11 cellular contexts compared by ENCODE assay signal in the genomic region with DNA sequence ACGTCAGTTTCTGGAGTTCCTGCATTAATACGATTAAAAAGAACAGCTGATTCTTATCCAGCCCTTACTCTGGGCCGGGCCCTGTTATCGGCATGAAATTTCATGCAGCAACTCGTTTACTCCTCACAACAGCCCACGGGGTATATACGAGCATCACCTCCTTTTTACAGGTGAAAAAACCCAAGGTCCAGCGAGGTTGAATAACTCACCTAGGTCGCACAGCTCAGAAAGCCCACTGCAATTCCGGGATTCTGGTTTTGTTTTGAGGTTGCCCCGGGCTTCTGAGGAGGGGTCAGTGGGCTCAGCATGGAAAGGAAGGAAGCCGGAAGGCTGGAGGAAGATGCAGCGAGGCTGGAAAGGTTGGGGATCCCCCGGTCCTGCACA. TPM values are rescaled to one million over a fixed set of nuclear protein-coding genes. Genes with fewer than 3 reads are reported as not detected.
DNase-seq lines count a peak whose midpoint lies in the region; TF ChIP-seq lines count a peak whose summit lies in the region.
"Had no signal": no experiment of that assay in that cellular context is flagged by ENCODE, and none has a peak within 500 bp of the region (broad histone marks: within the 10 kb centered on the region; RNA-seq: fewer than 3 reads in every experiment).

No MANE protein-coding gene starts in this region.

- H3K9me3 ChIP-seq in iPS-18a (ENCODE audit: control insufficient read depth, low read depth, low read length) (no peaks in the 10 kb centered on the region), spleen (no peaks in the 10 kb centered on the region)

- in situ Hi-C loops in astrocyte of the cerebellum (cut with HindIII; ENCODE audit: low sequenced_read_pairs) = no loop called here

- H3K27me3 Mint-ChIP-seq in activated CD4-positive, alpha-beta T cell treated with anti-CD3 and anti-CD28 coated beads, Interleukin-2, amount 10 ng/mL, durations not matched to agents 7 days and 5 days = peaks cover 54% of the 10 kb centered on the region

- H3K27ac ChIP-seq in iPS-18a (ENCODE audit: low read length) (no peak overlapping the region), temporal lobe (ENCODE audit: low read depth, low read length) (peak overlapping the region; percentile 93), spleen (no peak overlapping the region)
- H3K27ac ChIP-seq: KMS-11 had no signal

- CTCF ChIA-PET in activated CD4-positive, alpha-beta T cell treated with anti-CD3 and anti-CD28 coated beads, Interleukin-2, amount 10 ng/mL, durations not matched to agents 7 days and 5 days (lab: Charles Lee) = no interaction called here

- H3K36me3 ChIP-seq in iPS-18a (ENCODE audit: control insufficient read depth, low read depth, low read length) (no peaks in the 10 kb centered on the region), spleen (no peaks in the 10 kb centered on the region)

- no peaks in the 10 kb centered on the region for H3K9me3 Mint-ChIP-seq in activated CD4-positive, alpha-beta T cell treated with anti-CD3 and anti-CD28 coated beads, Interleukin-2, amount 10 ng/mL, durations not matched to agents 7 days and 5 days

- 1 to 3% (median 2%) methylated on average over 14 of the region's 14 CpGs for WGBS in spleen, 5 donors

- H3K4me3 ChIP-seq in astrocyte of the cerebellum (ENCODE audit: low read depth, low read length) (peak overlapping the region; percentile 32), iPS-18a (ENCODE audit: low read length) (peak overlapping the region; percentile 59), spleen (peak overlapping the region in 2 of 8 donors; percentile 3 to 58)

- H3K4me3 Mint-ChIP-seq in activated CD4-positive, alpha-beta T cell treated with anti-CD3 and anti-CD28 coated beads, Interleukin-2, amount 10 ng/mL, durations not matched to agents 7 days and 5 days = peak overlapping the region; percentile 19

- no peak overlapping the region for H3K27ac Mint-ChIP-seq in activated CD4-positive, alpha-beta T cell treated with anti-CD3 and anti-CD28 coated beads, Interleukin-2, amount 10 ng/mL, durations not matched to agents 7 days and 5 days

- POLR2A ChIA-PET in activated CD4-positive, alpha-beta T cell treated with anti-CD3 and anti-CD28 coated beads, Interleukin-2, amount 10 ng/mL, durations not matched to agents 7 days and 5 days (lab: Charles Lee) = no interaction called here

- no peak for DNase-seq in activated CD4-positive, alpha-beta T cell treated with anti-CD3 and anti-CD28 coated beads, Interleukin-2, amount 10 ng/mL, durations not matched to agents 7 days and 5 days
- no peak for DNase-seq in activated CD4-positive, alpha-beta T cell treated with anti-CD3 and anti-CD28 coated beads, Interleukin-2, amount 50 U/mL, for 4 hours
- no peak for DNase-seq in astrocyte of the cerebellum (ENCODE audit: low read depth)
- no peak for DNase-seq in spleen
- DNase-seq in RPMI8226 = no peak
- no peak for DNase-seq in hepatic stellate cell (ENCODE audit: low spot score)
- DNase-seq: NCI-H510A had no signal

- no peak for TF ChIP-seq POLR2A in spleen (IDR thresholded peaks at IDR 0.05)

- no peaks in the 10 kb centered on the region for H3K36me3 Mint-ChIP-seq in activated CD4-positive, alpha-beta T cell treated with anti-CD3 and anti-CD28 coated beads, Interleukin-2, amount 10 ng/mL, durations not matched to agents 7 days and 5 days (ENCODE audit: low read depth)

- TF ChIP-seq CTCF in astrocyte of the cerebellum (IDR thresholded peaks at IDR 0.05; ENCODE audit: low read depth, low read length, missing control alignments) (no peak), spleen (IDR thresholded peaks at IDR 0.05 in 8 of 11, conservative IDR thresholded peaks at IDR 0.05 in 3 of 11) (no peak)

- H3K27me3 ChIP-seq in iPS-18a (ENCODE audit: control insufficient read depth, insufficient read depth, low read length) (peaks cover 38% of the 10 kb centered on the region), spleen (replicated peaks in 1 of 7) (peaks cover 7 to 95% (median 46%) of the 10 kb centered on the region in 7 donors)

- intact Hi-C loops in spleen (cut with DNase I; ENCODE audit: low total_unique reads) = no loop called here

- H3K9ac ChIP-seq in iPS-18a (ENCODE audit: low read length) = no peak overlapping the region
- H3K9ac ChIP-seq: KMS-11 had no signal

- peaks cover 12% of the 10 kb centered on the region for H3K4me1 Mint-ChIP-seq in activated CD4-positive, alpha-beta T cell treated with anti-CD3 and anti-CD28 coated beads, Interleukin-2, amount 10 ng/mL, durations not matched to agents 7 days and 5 days

- H3K4me1 ChIP-seq in iPS-18a (ENCODE audit: control insufficient read depth, low read depth, low read length) = peaks cover 8% of the 10 kb centered on the region
- H3K4me1 ChIP-seq in spleen = peaks cover 0 to 21% (median 12%) of the 10 kb centered on the region in 6 donors

RNA-seq across cellular contexts. Expression of a gene that starts 0.6 kb away (rescaled TPM):
- total RNA-seq in activated CD4-positive, alpha-beta T cell treated with anti-CD3 and anti-CD28 coated beads, Interleukin-2, amount 10 ng/mL, durations not matched to agents 7 days and 5 days = not detected
- total RNA-seq in temporal lobe (not detected), spleen (not detected)
- polyA plus RNA-seq in spleen = not detected
- total RNA-seq: T-helper 2 cell treated with Interferon-gamma antibody and Interleukin-4, amounts not matched to agents 100 ng/mL and 5 ng/mL, for 36 hours had no signal

RNA-seq across cellular contexts. Expression of a gene that starts 42.0 kb away (rescaled TPM):
- 10 to 100 TPM; 16.5 to 17.9 TPM for total RNA-seq in activated CD4-positive, alpha-beta T cell treated with anti-CD3 and anti-CD28 coated beads, Interleukin-2, amount 10 ng/mL, durations not matched to agents 7 days and 5 days
- total RNA-seq in temporal lobe = 2.7 TPM
- total RNA-seq in spleen = 10 to 100 TPM in 6 of 7 donors, 1 to 10 TPM in 1; 9.5 to 27.8 (median 19.8) TPM
- polyA plus RNA-seq in spleen = 10 to 100 TPM in 1 of 3 donors, 1 to 10 TPM in 2; 5.2 to 13.4 (median 7.7) TPM

RNA-seq across cellular contexts. Expression of a gene that starts 51.2 kb away (rescaled TPM):
- total RNA-seq in activated CD4-positive, alpha-beta T cell treated with anti-CD3 and anti-CD28 coated beads, Interleukin-2, amount 10 ng/mL, durations not matched to agents 7 days and 5 days = not detected
- 8.9 TPM for total RNA-seq in temporal lobe
- total RNA-seq in spleen = 1 to 10 TPM in 5 of 7 donors, under 1 TPM in 2; 0.26 to 4.2 (median 1.9) TPM
- under 1 TPM; 0.10 to 0.99 (median 0.61) TPM for polyA plus RNA-seq in spleen
